In genomic region chr6:43391448-43392031, GRCh38 we compare ENCODE assay signal across 10 cellular contexts. TPM values are rescaled to one million over a fixed set of nuclear protein-coding genes. Genes with fewer than 3 reads are reported as not detected.
DNase-seq lines count a peak whose midpoint lies in the region; ATAC-seq, FAIRE-seq and TF ChIP-seq lines count a peak whose summit lies in the region.
"Had no signal": no experiment of that assay in that cellular context is flagged by ENCODE, and none has a peak within 500 bp of the region (broad histone marks: within the 10 kb centered on the region; RNA-seq: fewer than 3 reads in every experiment).

No MANE protein-coding gene starts in this region.

- H3K4me3 ChIP-seq in CD4-positive, alpha-beta memory T cell (ENCODE audit: low read length in 2 of 2), result peak overlapping the region in 1 of 2 donors; percentile 29
- peak overlapping the region; percentile 15 for H3K4me3 ChIP-seq in naive thymus-derived CD4-positive, alpha-beta T cell (ENCODE audit: low read length)
- no peak overlapping the region for H3K4me3 ChIP-seq in HepG2 (replicated peaks in 1 of 3; ENCODE audit: insufficient read depth in 1 of 3, low read depth in 2 of 3, low read length in 3 of 3)
- no peak overlapping the region for H3K4me3 ChIP-seq in ovary

- no peak overlapping the region for H3K27ac ChIP-seq in CD4-positive, alpha-beta memory T cell (ENCODE audit: low read depth, low read length)
- H3K27ac ChIP-seq in naive thymus-derived CD4-positive, alpha-beta T cell (ENCODE audit: low read depth, low read length), result no peak overlapping the region
- H3K27ac ChIP-seq in HepG2 (ENCODE audit: extremely low read length, insufficient read depth, low read length), result no peak overlapping the region
- H3K27ac ChIP-seq in ovary, result no peak overlapping the region

- in situ Hi-C loops in HepG2 (cut with HindIII; ENCODE audit: extremely low pct_ligation_motif_present, low pct_unique_long_range_greater_than_20kb), result no loop called here

- H3K27ac Mint-ChIP-seq in CD4-positive, alpha-beta memory T cell, result peak overlapping the region; percentile 29 to 88 (median 65)
- peak overlapping the region in 7 of 9 donors; percentile 5 to 85 (median 70) for H3K27ac Mint-ChIP-seq in naive thymus-derived CD4-positive, alpha-beta T cell

- no peak overlapping the region for H3K9ac ChIP-seq in HepG2 (ENCODE audit: insufficient read depth, low read depth, low read length)

- no peak for TF ChIP-seq EP300 in HepG2 (IDR thresholded peaks at IDR 0.05; ENCODE audit: low read depth in 2 of 2, low read length in 2 of 2)
- no peak for TF ChIP-seq EP300 in HepG2 (CRISPR knock-in tag; IDR thresholded peaks at IDR 0.05; ENCODE audit: borderline replicate concordance)
- TF ChIP-seq EP300 in ovary (IDR thresholded peaks at IDR 0.05), result no peak

- TF ChIP-seq CTCF in HepG2 (CRISPR knock-in tag; IDR thresholded peaks at IDR 0.05), result no peak
- no peak for TF ChIP-seq CTCF in ovary (IDR thresholded peaks at IDR 0.05)

- no peak overlapping the region for H2AFZ ChIP-seq in HepG2 (ENCODE audit: low read length)

- no peaks in the 10 kb centered on the region for H3K9me3 Mint-ChIP-seq in CD4-positive, alpha-beta memory T cell
- no peaks in the 10 kb centered on the region for H3K9me3 Mint-ChIP-seq in naive thymus-derived CD4-positive, alpha-beta T cell

- peaks cover 30% of the 10 kb centered on the region for H3K4me1 ChIP-seq in CD4-positive, alpha-beta memory T cell (ENCODE audit: insufficient read depth, low read length)
- H3K4me1 ChIP-seq in naive thymus-derived CD4-positive, alpha-beta T cell (ENCODE audit: control insufficient read depth in 2 of 2, insufficient read depth in 2 of 2, low read length in 2 of 2), result peaks cover 18 to 30% of the 10 kb centered on the region in 2 donors
- H3K4me1 ChIP-seq in HepG2 (ENCODE audit: insufficient read depth, low read length) (peaks cover 13% of the 10 kb centered on the region), ovary (ENCODE audit: insufficient read depth) (no peaks in the 10 kb centered on the region)

- no peaks in the 10 kb centered on the region for H3K36me3 ChIP-seq in CD4-positive, alpha-beta memory T cell (ENCODE audit: insufficient read depth, low read length)
- no peaks in the 10 kb centered on the region for H3K36me3 ChIP-seq in naive thymus-derived CD4-positive, alpha-beta T cell (ENCODE audit: control insufficient read depth in 2 of 3, insufficient read depth in 3 of 3, low read length in 3 of 3)
- H3K36me3 ChIP-seq in HepG2 (replicated peaks in 1 of 2; ENCODE audit: control insufficient read depth in 1 of 2, insufficient read depth in 2 of 2, low read length in 2 of 2), result no peaks in the 10 kb centered on the region
- H3K36me3 ChIP-seq in ovary, result no peaks in the 10 kb centered on the region

- POLR2A ChIA-PET in CD4-positive, alpha-beta memory T cell (lab: Charles Lee; ENCODE audit: partially characterized antibody), result interaction anchor here (0.7 to 3.4 kb wide), 4 partner anchors 8 to 28 kb away, joined by 3 to 18 read pairs (median 4); partner anchors contain the start of gene ZNF318
- POLR2A ChIA-PET in naive thymus-derived CD4-positive, alpha-beta T cell (lab: Charles Lee), result interaction anchor here (0.6 to 2.3 kb wide), 5 partner anchors 20 to 29 kb away, joined by 3 to 16 read pairs (median 4); partner anchors contain the start of gene ZNF318
- POLR2A ChIA-PET in HepG2 (lab: Yijun Ruan, JAX), result no interaction called here

- no peaks in the 10 kb centered on the region for H3K36me3 Mint-ChIP-seq in CD4-positive, alpha-beta memory T cell
- no peaks in the 10 kb centered on the region for H3K36me3 Mint-ChIP-seq in naive thymus-derived CD4-positive, alpha-beta T cell

- no TSS peak for BruUV-seq in HepG2 (replicated peaks; lab: Mats Ljungman, UMichigan)

- no peaks in the 10 kb centered on the region for H3K9me3 ChIP-seq in CD4-positive, alpha-beta memory T cell (ENCODE audit: control insufficient read depth in 1 of 2, low read length in 2 of 2)
- no peaks in the 10 kb centered on the region for H3K9me3 ChIP-seq in naive thymus-derived CD4-positive, alpha-beta T cell (ENCODE audit: control insufficient read depth in 2 of 3, low read length in 3 of 3)
- H3K9me3 ChIP-seq in HepG2 (ENCODE audit: low read length) (no peaks in the 10 kb centered on the region), ovary (no peaks in the 10 kb centered on the region)

- peak; percentile 44 to 73 (median 53) for DNase-seq in CD4-positive, alpha-beta memory T cell
- DNase-seq in RPMI7951 (ENCODE audit: low read depth) (peak; percentile 17), HepG2 (ENCODE audit: low spot score) (no peak), nucleus accumbens (lab: John Stamatoyannopoulos, UW) (no peak), occipital lobe (lab: John Stamatoyannopoulos, UW) (no peak), ovary (no peak)
- peak; percentile 37 for DNase-seq in activated gamma-delta T cell treated with anti-CD3 and anti-CD28 coated beads, Interleukin-2, amount 50 U/mL, for 16 hours (ENCODE audit: low read depth)
- peak in 7 of 9 donors; percentile 29 to 54 (median 37) for DNase-seq in naive thymus-derived CD4-positive, alpha-beta T cell
- DNase-seq: NCI-H82, retina had no signal

- TF ChIP-seq RAD21 in HepG2 (CRISPR knock-in tag; IDR thresholded peaks at IDR 0.05), result no peak

- no peaks in the 10 kb centered on the region for H3K79me2 ChIP-seq in HepG2 (ENCODE audit: insufficient read depth, low read length)

- no peaks in the 10 kb centered on the region for H4K20me1 ChIP-seq in HepG2 (ENCODE audit: insufficient read depth, low read length)

- TF ChIP-seq POLR2A in HepG2 (IDR thresholded peaks at IDR 0.05; ENCODE audit: insufficient read depth in 1 of 2, low read depth in 2 of 2, low read length in 2 of 2) (no peak), ovary (IDR thresholded peaks at IDR 0.05) (no peak)

- FAIRE-seq in HepG2 (lab: Jason Lieb, UNC), result no peak

- intact Hi-C loops in CD4-positive, alpha-beta memory T cell (cut with micrococcal nuclease), result no loop called here
- intact Hi-C loops in naive thymus-derived CD4-positive, alpha-beta T cell (cut with micrococcal nuclease), result no loop called here
- intact Hi-C loops in HepG2 (cut with micrococcal nuclease; ENCODE audit: unreplicated experiment) (no loop called here), ovary (cut with DNase I) (no loop called here)

- peaks cover 0 to 8% of the 10 kb centered on the region in 2 donors for H3K27me3 Mint-ChIP-seq in CD4-positive, alpha-beta memory T cell
- peaks cover 0 to 78% (median 8%) of the 10 kb centered on the region in 5 donors for H3K27me3 Mint-ChIP-seq in naive thymus-derived CD4-positive, alpha-beta T cell

- 41% methylated on average over 13 of the region's 13 CpGs for WGBS in HepG2 (ENCODE audit: low lambda C conversion rate)
- WGBS in ovary, 3 donors, result 59 to 69% (median 61%) methylated on average over 13 of the region's 13 CpGs

- peak; percentile 78 for ATAC-seq in naive thymus-derived CD4-positive, alpha-beta T cell
- ATAC-seq in HepG2, result no peak

- H3K4me2 ChIP-seq in HepG2 (ENCODE audit: low read depth, low read length), result no peak overlapping the region

- H3K4me1 Mint-ChIP-seq in CD4-positive, alpha-beta memory T cell, result peaks cover 24 to 48% (median 34%) of the 10 kb centered on the region in 4 donors
- peaks cover 30 to 57% (median 46%) of the 10 kb centered on the region in 7 donors for H3K4me1 Mint-ChIP-seq in naive thymus-derived CD4-positive, alpha-beta T cell

- peak overlapping the region; percentile 12 to 92 (median 82) for H3K4me3 Mint-ChIP-seq in CD4-positive, alpha-beta memory T cell
- peak overlapping the region; percentile 54 to 85 (median 76) for H3K4me3 Mint-ChIP-seq in naive thymus-derived CD4-positive, alpha-beta T cell

- no peaks in the 10 kb centered on the region for H3K27me3 ChIP-seq in CD4-positive, alpha-beta memory T cell (ENCODE audit: insufficient read depth, low read length)
- no peaks in the 10 kb centered on the region for H3K27me3 ChIP-seq in naive thymus-derived CD4-positive, alpha-beta T cell (ENCODE audit: control insufficient read depth in 2 of 2, insufficient read depth in 2 of 2, low read length in 2 of 2)
- H3K27me3 ChIP-seq in HepG2 (ENCODE audit: control insufficient read depth in 1 of 2, insufficient read depth in 2 of 2, low read length in 2 of 2), result peaks cover 5 to 53% of the 10 kb centered on the region in 2 experiments; a peak in 4 of 5 replicates
- H3K27me3 ChIP-seq in ovary, result no peaks in the 10 kb centered on the region

- CTCF ChIA-PET in CD4-positive, alpha-beta memory T cell (lab: Charles Lee; ENCODE audit: partially characterized antibody), result interaction anchor here (1.1 to 1.6 kb wide), 4 partner anchors 16 to 128 kb away, joined by 3 to 4 read pairs (median 4); no protein-coding TSS in a partner anchor
- CTCF ChIA-PET in naive thymus-derived CD4-positive, alpha-beta T cell (lab: Charles Lee), result interaction anchor here (1.4 kb wide), 1 partner anchor 30 kb away, joined by 3 read pairs; no protein-coding TSS in a partner anchor
- CTCF ChIA-PET in HepG2 (lab: Yijun Ruan, JAX; ENCODE audit: low intra/inter-chr PET ratio, low total read pairs), result no interaction called here

RNA-seq across cellular contexts. Expression of gene ZNF318, which starts 22.1 kb away (rescaled TPM):
- 10 to 100 TPM; 30.6 to 32.2 TPM for total RNA-seq in CD4-positive, alpha-beta memory T cell
- 1 to 10 TPM; 1.3 to 6.9 TPM for polyA plus RNA-seq in CD4-positive, alpha-beta memory T cell
- total RNA-seq in RPMI7951 (2014; rRNA removed; shearing (Covaris generic)), result 8.0 and 10.9 TPM in 2 replicates
- 10 to 100 TPM; 15.8 to 40.2 (median 28.3) TPM for total RNA-seq in naive thymus-derived CD4-positive, alpha-beta T cell
- polyA plus RNA-seq in naive thymus-derived CD4-positive, alpha-beta T cell, result 10 to 100 TPM in 1 of 2 donors, 1 to 10 TPM in 1; 6.9 to 12.9 TPM
- total RNA-seq in HepG2 (2016; rRNA removed; fragmentation: Illumina TruSeq; extraction: Trizol) (13.0 and 19.4 TPM in 2 replicates), occipital lobe (12.9 TPM), ovary (10 to 100 TPM; 11.4 to 26.0 (median 19.9) TPM)
- 1.6 TPM in 2 replicates for total RNA-seq in HepG2 (2016; cell fraction: cytosol; rRNA removed; fragmentation: Illumina TruSeq; extraction: Trizol; ENCODE audit: low read depth)
- 11.9 and 17.8 TPM in 2 replicates for total RNA-seq in HepG2 (2016; cell fraction: insoluble cytoplasmic fraction; rRNA removed; fragmentation: Illumina TruSeq; extraction: Trizol)
- 5.6 and 6.6 TPM in 2 replicates for total RNA-seq in HepG2 (2016; cell fraction: membrane; rRNA removed; fragmentation: Illumina TruSeq; extraction: Trizol)
- total RNA-seq in HepG2 (2016; cell fraction: nucleus; rRNA removed; fragmentation: Illumina TruSeq; extraction: Trizol), result 16.1 and 16.5 TPM in 2 replicates
- polyA plus RNA-seq in HepG2 (2011; rRNA removed) (14.5 and 15.1 TPM in 2 replicates), ovary (10 to 100 TPM in 1 of 2 donors, 1 to 10 TPM in 1; 8.3 to 17.4 TPM)
- polyA plus RNA-seq in HepG2 (2011; cell fraction: cytosol; rRNA removed), result 9.0 and 11.7 TPM in 2 replicates
- 23.4 and 27.7 TPM in 2 replicates for polyA plus RNA-seq in HepG2 (2011; cell fraction: nucleus; rRNA removed)
- polyA plus RNA-seq in HepG2 (2012), result 14.6 and 16.4 TPM in 2 replicates
- 0.93 and 1.1 TPM in 2 replicates for polyA plus RNA-seq in HepG2 (2016; cell fraction: cytosol; fragmentation: Illumina TruSeq; extraction: Trizol; ENCODE audit: low read depth)
- polyA plus RNA-seq in HepG2 (2016; cell fraction: insoluble cytoplasmic fraction; fragmentation: Illumina TruSeq; extraction: Trizol; ENCODE audit: low read depth), result 13.7 and 15.1 TPM in 2 replicates
- polyA plus RNA-seq in HepG2 (2016; cell fraction: membrane; fragmentation: Illumina TruSeq; extraction: Trizol; ENCODE audit: low read depth), result 1.8 and 2.1 TPM in 2 replicates
- polyA plus RNA-seq in HepG2 (2016; cell fraction: nucleus; fragmentation: Illumina TruSeq; extraction: Trizol; ENCODE audit: insufficient read depth, low read depth), result 26.2 and 27.0 TPM in 2 replicates
- 38.1 and 51.2 TPM in 2 replicates for polyA minus RNA-seq in HepG2 (2011; rRNA and poly(A)+ RNA removed; ENCODE audit: low replicate concordance)
- polyA minus RNA-seq in HepG2 (2011; cell fraction: cytosol; rRNA and poly(A)+ RNA removed), result 19.6 and 24.3 TPM in 2 replicates
- polyA minus RNA-seq in HepG2 (2011; cell fraction: nucleus; rRNA and poly(A)+ RNA removed), result 20.5 and 30.1 TPM in 2 replicates

RNA-seq across cellular contexts. Expression of gene ABCC10, which starts 35.8 kb away (rescaled TPM):
- total RNA-seq in CD4-positive, alpha-beta memory T cell, result 10 to 100 TPM; 69.9 to 80.0 TPM
- 10 to 100 TPM; 11.4 to 25.0 TPM for polyA plus RNA-seq in CD4-positive, alpha-beta memory T cell
- 12.0 and 12.2 TPM in 2 replicates for total RNA-seq in RPMI7951 (2014; rRNA removed; shearing (Covaris generic))
- 10 to 100 TPM; 56.2 to 74.6 (median 60.4) TPM for total RNA-seq in naive thymus-derived CD4-positive, alpha-beta T cell
- polyA plus RNA-seq in naive thymus-derived CD4-positive, alpha-beta T cell, result 10 to 100 TPM in 1 of 2 donors, 1 to 10 TPM in 1; 9.8 to 18.6 TPM
- total RNA-seq in HepG2 (2016; rRNA removed; fragmentation: Illumina TruSeq; extraction: Trizol) (11.2 and 24.3 TPM in 2 replicates), occipital lobe (22.0 TPM), ovary (10 to 100 TPM; 11.7 to 34.9 (median 27.0) TPM)
- 3.0 and 3.3 TPM in 2 replicates for total RNA-seq in HepG2 (2016; cell fraction: cytosol; rRNA removed; fragmentation: Illumina TruSeq; extraction: Trizol; ENCODE audit: low read depth)
- total RNA-seq in HepG2 (2016; cell fraction: insoluble cytoplasmic fraction; rRNA removed; fragmentation: Illumina TruSeq; extraction: Trizol), result 8.8 and 26.6 TPM in 2 replicates
- total RNA-seq in HepG2 (2016; cell fraction: membrane; rRNA removed; fragmentation: Illumina TruSeq; extraction: Trizol), result 6.5 and 8.3 TPM in 2 replicates
- total RNA-seq in HepG2 (2016; cell fraction: nucleus; rRNA removed; fragmentation: Illumina TruSeq; extraction: Trizol), result 31.0 and 40.1 TPM in 2 replicates
- polyA plus RNA-seq in HepG2 (2011; rRNA removed) (16.0 and 24.1 TPM in 2 replicates), ovary (10 to 100 TPM in 1 of 2 donors, 1 to 10 TPM in 1; 8.9 to 21.1 TPM)
- 11.8 and 12.5 TPM in 2 replicates for polyA plus RNA-seq in HepG2 (2011; cell fraction: cytosol; rRNA removed)
- polyA plus RNA-seq in HepG2 (2011; cell fraction: nucleus; rRNA removed), result 91.9 and 94.6 TPM in 2 replicates
- 11.7 and 19.9 TPM in 2 replicates for polyA plus RNA-seq in HepG2 (2012)
- 3.1 and 3.3 TPM in 2 replicates for polyA plus RNA-seq in HepG2 (2016; cell fraction: cytosol; fragmentation: Illumina TruSeq; extraction: Trizol; ENCODE audit: low read depth)
- polyA plus RNA-seq in HepG2 (2016; cell fraction: insoluble cytoplasmic fraction; fragmentation: Illumina TruSeq; extraction: Trizol; ENCODE audit: low read depth), result 5.9 and 7.7 TPM in 2 replicates
- 3.2 and 4.6 TPM in 2 replicates for polyA plus RNA-seq in HepG2 (2016; cell fraction: membrane; fragmentation: Illumina TruSeq; extraction: Trizol; ENCODE audit: low read depth)
- polyA plus RNA-seq in HepG2 (2016; cell fraction: nucleus; fragmentation: Illumina TruSeq; extraction: Trizol; ENCODE audit: insufficient read depth, low read depth), result 59.5 and 67.0 TPM in 2 replicates
- 17.7 and 40.9 TPM in 2 replicates for polyA minus RNA-seq in HepG2 (2011; rRNA and poly(A)+ RNA removed; ENCODE audit: low replicate concordance)
- polyA minus RNA-seq in HepG2 (2011; cell fraction: cytosol; rRNA and poly(A)+ RNA removed), result 14.1 and 14.5 TPM in 2 replicates
- 36.8 and 38.7 TPM in 2 replicates for polyA minus RNA-seq in HepG2 (2011; cell fraction: nucleus; rRNA and poly(A)+ RNA removed)

Comparison
In these comparisons a context has a peak if more than half of its experiments do, and no peak if none do; other contexts are left out.
1. DNase-seq: peak in CD4-positive, alpha-beta memory T cell (5 of 5), RPMI7951 (single experiment), activated gamma-delta T cell treated with anti-CD3 and anti-CD28 coated beads, Interleukin-2, amount 50 U/mL, for 16 hours (single experiment) and naive thymus-derived CD4-positive, alpha-beta T cell (7 of 9); none in HepG2 (single experiment), nucleus accumbens (0 of 56), occipital lobe (single experiment) and ovary (0 of 5).